9 cellular contexts compared by ENCODE assay signal in genomic region chr3:184333700-184334099, GRCh38. TPM values are rescaled to one million over a fixed set of nuclear protein-coding genes. Genes with fewer than 3 reads are reported as not detected.
DNase-seq lines count a peak whose midpoint lies in the region; ATAC-seq and TF ChIP-seq lines count a peak whose summit lies in the region.
"Had no signal": no experiment of that assay in that cellular context is flagged by ENCODE, and none has a peak within 500 bp of the region (broad histone marks: within the 10 kb centered on the region; RNA-seq: fewer than 3 reads in every experiment).

No MANE protein-coding gene starts in this region.

- peaks cover 0 to 9% (median 0%) of the 10 kb centered on the region in 11 experiments; a peak in 6 of 22 replicates for H3K27me3 ChIP-seq in BLaER1 treated with 17β-estradiol and CSF1 and Interleukin-3, amounts not matched to agents 10 nM and 100 nM
- H3K27me3 ChIP-seq in breast epithelium = no peaks in the 10 kb centered on the region

- H4K20me1 ChIP-seq in BLaER1 treated with 17β-estradiol and CSF1 and Interleukin-3, amounts not matched to agents 10 nM and 100 nM = peaks cover 74 to 99% (median 86%) of the 10 kb centered on the region in 11 experiments; a peak in 21 of 22 replicates

- TF ChIP-seq POLR2A in breast epithelium (IDR thresholded peaks at IDR 0.05) = no peak

- H3K4me1 ChIP-seq in BLaER1 treated with 17β-estradiol and CSF1 and Interleukin-3, amounts not matched to agents 10 nM and 100 nM = peaks cover 22 to 58% (median 36%) of the 10 kb centered on the region in 10 experiments
- peaks cover 8 to 11% of the 10 kb centered on the region in 2 donors for H3K4me1 ChIP-seq in breast epithelium

- H3K4me3 ChIP-seq in BLaER1 treated with 17β-estradiol and CSF1 and Interleukin-3, amounts not matched to agents 10 nM and 100 nM = no peak overlapping the region
- no peak overlapping the region for H3K4me3 ChIP-seq in breast epithelium

- H3K27ac Mint-ChIP-seq in IgD-negative memory B cell = peak overlapping the region; percentile 59 to 96 (median 94)
- H3K27ac Mint-ChIP-seq in nephron progenitor cell = peak overlapping the region; percentile 40

- no peaks in the 10 kb centered on the region for H3K9me3 ChIP-seq in BLaER1 treated with 17β-estradiol and CSF1 and Interleukin-3, amounts not matched to agents 10 nM and 100 nM (replicated peaks in 1 of 11)
- H3K9me3 ChIP-seq in breast epithelium = no peaks in the 10 kb centered on the region

- peaks cover 5 to 21% (median 17%) of the 10 kb centered on the region in 3 donors for H3K4me1 Mint-ChIP-seq in IgD-negative memory B cell
- H3K4me1 Mint-ChIP-seq in nephron progenitor cell = peaks cover 28% of the 10 kb centered on the region

- intact Hi-C loops in breast epithelium (cut with DNase I; ENCODE audit: low total_unique reads) = no loop called here

- no peak for TF ChIP-seq CTCF in breast epithelium (IDR thresholded peaks at IDR 0.05)
- TF ChIP-seq CTCF in nephron progenitor cell (IDR thresholded peaks at IDR 0.05) = no peak

- H3K36me3 Mint-ChIP-seq in IgD-negative memory B cell (peaks cover 4% of the 10 kb centered on the region), nephron progenitor cell (ENCODE audit: low read depth) (peaks cover 53% of the 10 kb centered on the region)

- H3K4me3 Mint-ChIP-seq in IgD-negative memory B cell (peak overlapping the region in 1 of 4 donors; percentile 67), nephron progenitor cell (no peak overlapping the region)

- no peak for DNase-seq in breast epithelium (ENCODE audit: low spot score in 2 of 2)
- DNase-seq in nephron progenitor cell = no peak
- DNase-seq in stimulated activated CD4-positive, alpha-beta T cell treated with anti-CD3 and anti-CD28 coated beads, Interleukin-2, amount 100 ng/mL, for 24 hours = no peak
- no peak for DNase-seq in anterior cingulate cortex (lab: John Stamatoyannopoulos, UW)
- DNase-seq: hippocampal formation had no signal

- H3K27ac ChIP-seq in BLaER1 treated with 17β-estradiol and CSF1 and Interleukin-3, amounts not matched to agents 10 nM and 100 nM = 0 out of 22 replicates have a peak overlapping the region, but pooled peaks of 1 of the 11 experiments have one; percentile 9
- peak overlapping the region; percentile 98 for H3K27ac ChIP-seq in breast epithelium

- ATAC-seq in GM21360 (IDR thresholded peaks at IDR 0.05; ENCODE audit: unreplicated experiment) = no peak
- ATAC-seq in HG02885 (IDR thresholded peaks at IDR 0.05; ENCODE audit: poor library complexity, unreplicated experiment) = no peak

- no peak overlapping the region for H3K4me2 ChIP-seq in BLaER1 treated with 17β-estradiol and CSF1 and Interleukin-3, amounts not matched to agents 10 nM and 100 nM

- H3K27me3 Mint-ChIP-seq in IgD-negative memory B cell = no peaks in the 10 kb centered on the region
- peaks cover 4% of the 10 kb centered on the region for H3K27me3 Mint-ChIP-seq in nephron progenitor cell (ENCODE audit: low read depth, poor library complexity)

- peaks cover 66 to 70% (median 68%) of the 10 kb centered on the region in 11 experiments for H3K36me3 ChIP-seq in BLaER1 treated with 17β-estradiol and CSF1 and Interleukin-3, amounts not matched to agents 10 nM and 100 nM
- peaks cover 9% of the 10 kb centered on the region for H3K36me3 ChIP-seq in breast epithelium

- peak overlapping the region in 6 of 11 experiments; percentile 10 to 61 (median 22); a peak in 7 of 22 replicates for H3K9ac ChIP-seq in BLaER1 treated with 17β-estradiol and CSF1 and Interleukin-3, amounts not matched to agents 10 nM and 100 nM

- no peaks in the 10 kb centered on the region for H3K9me3 Mint-ChIP-seq in IgD-negative memory B cell
- H3K9me3 Mint-ChIP-seq in nephron progenitor cell = no peaks in the 10 kb centered on the region

RNA-seq across cellular contexts. Expression of gene FAM131A, which starts 3.7 kb away (rescaled TPM):
- 2.6 TPM for polyA plus RNA-seq in IgD-negative memory B cell
- total RNA-seq in breast epithelium = 10 to 100 TPM; 18.7 to 32.4 (median 26.5) TPM

RNA-seq across cellular contexts. Expression of gene EIF4G1, which starts 19.3 kb away (rescaled TPM):
- polyA plus RNA-seq in IgD-negative memory B cell = 28.0 TPM
- 100 to 1,000 TPM; 168 to 202 (median 196) TPM for total RNA-seq in breast epithelium

RNA-seq across cellular contexts. Expression of gene CLCN2, which starts 27.7 kb away (rescaled TPM):
- 0.53 TPM for polyA plus RNA-seq in IgD-negative memory B cell
- total RNA-seq in breast epithelium = 1 to 10 TPM; 2.1 to 4.2 (median 2.6) TPM

RNA-seq across cellular contexts. Expression of gene POLR2H, which starts 27.8 kb away (rescaled TPM):
- 40.8 TPM for polyA plus RNA-seq in IgD-negative memory B cell
- total RNA-seq in breast epithelium = 100 to 1,000 TPM in 1 of 3 donors, 10 to 100 TPM in 2; 63.7 to 101 (median 99.5) TPM

RNA-seq across cellular contexts. Expression of gene PSMD2, which starts 34.7 kb away (rescaled TPM):
- polyA plus RNA-seq in IgD-negative memory B cell = 143 TPM
- 100 to 1,000 TPM; 201 to 275 (median 214) TPM for total RNA-seq in breast epithelium
